ENCODE assay signal across 12 cellular contexts in genomic region chr7:1572111-1572510, GRCh38. TPM values are rescaled to one million over a fixed set of nuclear protein-coding genes. Genes with fewer than 3 reads are reported as not detected.
DNase-seq lines count a peak whose midpoint lies in the region; FAIRE-seq and TF ChIP-seq lines count a peak whose summit lies in the region.
"Had no signal": no experiment of that assay in that cellular context is flagged by ENCODE, and none has a peak within 500 bp of the region (broad histone marks: within the 10 kb centered on the region; RNA-seq: fewer than 3 reads in every experiment).

No MANE protein-coding gene starts in this region.

- H3K4me2 ChIP-seq in BLaER1 (peak overlapping the region; percentile 87; the same call in 1 of the 2 replicates), neural progenitor cell (no peak overlapping the region)

- no peaks in the 10 kb centered on the region for H3K36me3 ChIP-seq in BLaER1
- H3K36me3 ChIP-seq in neural progenitor cell = no peaks in the 10 kb centered on the region

- DNase-seq in Calu3 (no peak), chondrocyte (ENCODE audit: low spot score) (no peak), neural progenitor cell (ENCODE audit: low spot score) (no peak), HTR-8/SVneo (ENCODE audit: insufficient read length, low spot score) (no peak), NCI-H2029 (lab: John Stamatoyannopoulos, UW) (no peak), endothelial cell (ENCODE audit: low spot score) (no peak)
- DNase-seq: NCI-H187 treated with DMSO at 0.1 percent for 48 hours, NCI-H526 had no signal

- intact Hi-C loops in Calu3 (cut with micrococcal nuclease; ENCODE audit: unreplicated experiment) = loop anchor here (10.0 kb wide), 1 partner anchor 773 kb away; no protein-coding TSS in a partner anchor

- no peak overlapping the region for H2AFZ ChIP-seq in neural progenitor cell (replicated peaks)

- H3K4me1 ChIP-seq in BLaER1 (peaks cover 50% of the 10 kb centered on the region), neural progenitor cell (peaks cover 3% of the 10 kb centered on the region)

- TF ChIP-seq CTCF in Calu3 (IDR thresholded peaks at IDR 0.05; ENCODE audit: unreplicated experiment) = no peak
- TF ChIP-seq CTCF in chondrocyte (IDR thresholded peaks at IDR 0.05) = no peak
- TF ChIP-seq CTCF in neural progenitor cell (IDR thresholded peaks at IDR 0.05) = no peak
- no peak for TF ChIP-seq CTCF in endothelial cell (IDR thresholded peaks at IDR 0.05; ENCODE audit: unreplicated experiment)

- no peaks in the 10 kb centered on the region for H3K27me3 ChIP-seq in BLaER1
- H3K27me3 ChIP-seq in neural progenitor cell = no peaks in the 10 kb centered on the region
- H3K27me3 ChIP-seq: ascending aorta, neutrophil had no signal

- H3K27me3 Mint-ChIP-seq in Calu3 (ENCODE audit: unreplicated experiment) = no peaks in the 10 kb centered on the region
- H3K27me3 Mint-ChIP-seq in chondrocyte (ENCODE audit: low read depth) = no peaks in the 10 kb centered on the region
- peaks cover 2% of the 10 kb centered on the region for H3K27me3 Mint-ChIP-seq in neural progenitor cell (ENCODE audit: insufficient read depth, low read depth)
- peaks cover 13% of the 10 kb centered on the region for H3K27me3 Mint-ChIP-seq in endothelial cell (ENCODE audit: unreplicated experiment)

- H3K4me3 Mint-ChIP-seq in Calu3 (ENCODE audit: low read depth, unreplicated experiment) = no peak overlapping the region
- no peak overlapping the region for H3K4me3 Mint-ChIP-seq in chondrocyte (ENCODE audit: unreplicated experiment)
- H3K4me3 Mint-ChIP-seq in neural progenitor cell = peak overlapping the region; percentile 91
- H3K4me3 Mint-ChIP-seq in endothelial cell (ENCODE audit: unreplicated experiment) = no peak overlapping the region

- BruUV-seq in Calu3 (replicated peaks; lab: Mats Ljungman, UMichigan) = TSS peak; percentile 13

- H3K9ac ChIP-seq in BLaER1 (no peak overlapping the region), neural progenitor cell (no peak overlapping the region)

- H3K9me3 Mint-ChIP-seq in Calu3 (ENCODE audit: low read depth, unreplicated experiment) (no peaks in the 10 kb centered on the region), chondrocyte (ENCODE audit: low read depth) (no peaks in the 10 kb centered on the region), neural progenitor cell (no peaks in the 10 kb centered on the region), endothelial cell (ENCODE audit: unreplicated experiment) (no peaks in the 10 kb centered on the region)

- H3K9me3 ChIP-seq in BLaER1 (no peaks in the 10 kb centered on the region), neural progenitor cell (ENCODE audit: low read depth) (no peaks in the 10 kb centered on the region)
- H3K9me3 ChIP-seq: ascending aorta, neutrophil had no signal

- H3K36me3 Mint-ChIP-seq in Calu3 (ENCODE audit: insufficient read depth, unreplicated experiment) (peaks cover 44% of the 10 kb centered on the region), chondrocyte (ENCODE audit: low read depth) (peaks cover 5% of the 10 kb centered on the region), neural progenitor cell (no peaks in the 10 kb centered on the region), endothelial cell (ENCODE audit: low read depth, unreplicated experiment) (no peaks in the 10 kb centered on the region)

- H4K20me1 ChIP-seq in BLaER1 (no peaks in the 10 kb centered on the region), neural progenitor cell (ENCODE audit: low read depth) (no peaks in the 10 kb centered on the region)

- H3K4me3 ChIP-seq in BLaER1 (no peak overlapping the region), neural progenitor cell (no peak overlapping the region)

- H3K27ac ChIP-seq in BLaER1 (no peak overlapping the region), neural progenitor cell (no peak overlapping the region)
- H3K27ac ChIP-seq: C4-2B, neutrophil had no signal

- H3K4me1 Mint-ChIP-seq in Calu3 (ENCODE audit: low read depth, unreplicated experiment) (peaks cover 23% of the 10 kb centered on the region), chondrocyte (ENCODE audit: low read depth) (peaks cover 43% of the 10 kb centered on the region), neural progenitor cell (peaks cover 25% of the 10 kb centered on the region), endothelial cell (ENCODE audit: unreplicated experiment) (peaks cover 7% of the 10 kb centered on the region)

- H3K27ac Mint-ChIP-seq in Calu3 (ENCODE audit: unreplicated experiment) = no peak overlapping the region
- peak overlapping the region; percentile 53 for H3K27ac Mint-ChIP-seq in chondrocyte (ENCODE audit: unreplicated experiment)
- no peak overlapping the region for H3K27ac Mint-ChIP-seq in neural progenitor cell
- no peak overlapping the region for H3K27ac Mint-ChIP-seq in endothelial cell (ENCODE audit: unreplicated experiment)

- no peak for FAIRE-seq in HTR-8/SVneo (lab: Jason Lieb, UNC)

- peaks cover 21% of the 10 kb centered on the region for H3K79me2 ChIP-seq in neural progenitor cell (ENCODE audit: low read depth)

- peaks cover 8% of the 10 kb centered on the region for H3F3A ChIP-seq in neural progenitor cell (ENCODE audit: low read depth)

- CTCF ChIA-PET in Calu3 (lab: Charles Lee) = no interaction called here

RNA-seq across cellular contexts. Expression of gene PSMG3, which starts 2.3 kb away (rescaled TPM):
- total RNA-seq in Calu3 (2022) (64.0 and 67.2 TPM in 2 replicates), chondrocyte (29.9 to 31.9 TPM (median 31.7 TPM) in 3 replicates), neural progenitor cell (ENCODE audit: low replicate concordance) (31.1 and 50.3 TPM in 2 replicates), endothelial cell (ENCODE audit: unreplicated experiment) (20.3 TPM)

RNA-seq across cellular contexts. Expression of gene TMEM184A, which starts 16.1 kb away (rescaled TPM):
- total RNA-seq in Calu3 (2022) (61.9 and 75.8 TPM in 2 replicates), chondrocyte (0.07 to 0.22 TPM (median 0.15 TPM) in 3 replicates), neural progenitor cell (ENCODE audit: low replicate concordance) (0.17 and 0.22 TPM in 2 replicates), endothelial cell (ENCODE audit: unreplicated experiment) (0.21 TPM)
- total RNA-seq: ascending aorta had no signal

RNA-seq across cellular contexts. Expression of gene MAFK, which starts 41.6 kb away (rescaled TPM):
- total RNA-seq in Calu3 (2022) (105 and 113 TPM in 2 replicates), chondrocyte (21.4 to 36.1 TPM (median 35.9 TPM) in 3 replicates), neural progenitor cell (ENCODE audit: low replicate concordance) (4.3 and 4.7 TPM in 2 replicates), endothelial cell (ENCODE audit: unreplicated experiment) (3.4 TPM)

Comparison
In these comparisons a context has a peak if more than half of its experiments do, and no peak if none do; other contexts are left out.
1. RNA of gene TMEM184A, which starts 16.1 kb away (total RNA-seq): 61.9 to 75.8 TPM in Calu3; 0.21 TPM in endothelial cell (single experiment), 0.17 to 0.22 TPM in neural progenitor cell and 0.07 to 0.22 TPM in chondrocyte; every median in the first group is over 10 times any median in the second.